In genomic region chr12:4320859-4321701, GRCh38 we compare ENCODE assay signal across 8 cellular contexts. TPM values are rescaled to one million over a fixed set of nuclear protein-coding genes. Genes with fewer than 3 reads are reported as not detected.
A peak's percentile ranks its signal among the peaks of the same experiment; 100 is the strongest.
DNase-seq lines count a peak whose midpoint lies in the region; ATAC-seq and TF ChIP-seq lines count a peak whose summit lies in the region.

Gene TIGAR, plus strand, starts transcription at chr12:4321213. Its CDS starts 59 bp downstream, at chr12:4321272.

- TF ChIP-seq CTCF in mucosa of descending colon (IDR thresholded peaks at IDR 0.05), result no peak

- no peaks in the 10 kb centered on the region for H3K27me3 Mint-ChIP-seq in IgD-negative memory B cell

- peaks cover 11% of the 10 kb centered on the region for H3K4me1 ChIP-seq in mucosa of descending colon (ENCODE audit: low read depth)

- H3K4me3 Mint-ChIP-seq in IgD-negative memory B cell, result peak within 1 kb of the TSS; percentile 96 to 97 (median 96)

- H3K9me3 Mint-ChIP-seq in IgD-negative memory B cell, result no peaks in the 10 kb centered on the region

- ATAC-seq in GM21576 (IDR thresholded peaks at IDR 0.05; ENCODE audit: unreplicated experiment) (peak; percentile 94), mucosa of descending colon (peak; percentile 99)

- peak within 1 kb of the TSS; percentile 83 for H3K27ac ChIP-seq in epithelial cell of prostate

- peak within 1 kb of the TSS; percentile 93 to 99 (median 96) for H3K27ac Mint-ChIP-seq in IgD-negative memory B cell

- H3K9me3 ChIP-seq in mucosa of descending colon, result no peaks in the 10 kb centered on the region

- DNase-seq in DMS114 treated with DMSO at 0.1 percent for 48 hours (lab: John Stamatoyannopoulos, UW; ENCODE audit: unreplicated experiment) (peak; percentile 90), OCI-M1 (lab: John Stamatoyannopoulos, UW) (peak; percentile 97), activated T-cell treated with anti-CD3 and anti-CD28 coated beads for 4 hours (peak; percentile 78), epithelial cell of prostate (ENCODE audit: low read depth, low spot score) (peak; percentile 78), mucosa of descending colon (peak; percentile 94 to 96 (median 95))
- peak; percentile 67 to 80 for DNase-seq in stimulated activated CD8-positive, alpha-beta memory T cell treated with anti-CD3 and anti-CD28 coated beads, Interleukin-4, amount 100 ng/mL, for 1 hour (ENCODE audit: low read depth in 2 of 2, low spot score in 1 of 2)

- peaks cover 24 to 42% (median 27%) of the 10 kb centered on the region in 3 donors for H3K4me1 Mint-ChIP-seq in IgD-negative memory B cell

- H3K36me3 Mint-ChIP-seq in IgD-negative memory B cell, result no peaks in the 10 kb centered on the region

- peak within 1 kb of the TSS; percentile 80 for H3K4me3 ChIP-seq in mucosa of descending colon

- no peaks in the 10 kb centered on the region for H3K36me3 ChIP-seq in mucosa of descending colon (ENCODE audit: low read depth)

- intact Hi-C loops in mucosa of descending colon (cut with DNase I, micrococcal nuclease), result no loop called here

RNA-seq across cellular contexts. Expression of gene TIGAR, which starts in this region (rescaled TPM):
- 5.2 TPM for polyA plus RNA-seq in IgD-negative memory B cell
- total RNA-seq in mucosa of descending colon, result 10 to 100 TPM; 11.4 to 17.0 (median 11.6) TPM

Comparison
In these comparisons a context has a peak if more than half of its experiments do, and no peak if none do; other contexts are left out.
1. Peak in every context shown above with its lines: DNase-seq, ATAC-seq, H3K4me3 ChIP-seq and H3K27ac ChIP-seq.